1 cellular context compared by ENCODE assay signal in genomic region chrX:3712080-3712869, GRCh38.
TF ChIP-seq lines count a peak whose summit lies in the region.

No MANE protein-coding gene starts in this region.

TF ChIP-seq in H1, 55 proteins besides CTCF, POLR2A, EP300 and RAD21 (continued from another document):
- TF ChIP-seq RNF2 (IDR thresholded peaks at IDR 0.05; ENCODE audit: borderline replicate concordance, low read depth, low read length, missing control alignments, poor library complexity, severe bottlenecking) (no peak), RXRA (IDR thresholded peaks at IDR 0.05; ENCODE audit: insufficient read depth, low read depth, low read length) (no peak), E2F6 (IDR thresholded peaks at IDR 0.05) (peak; percentile 39; the same call in 1 of the 2 replicates), GTF2F1 (IDR thresholded peaks at IDR 0.05; ENCODE audit: borderline replicate concordance, low read depth, low read length) (no peak), MAX (IDR thresholded peaks at IDR 0.05) (peak; percentile 25; the same call in 1 of the 2 replicates), CHD7 (IDR thresholded peaks at IDR 0.05; ENCODE audit: insufficient replicate concordance, low read length) (no peak), CBX5 (IDR thresholded peaks at IDR 0.05; ENCODE audit: low read depth, low read length) (no peak)
